8 cellular contexts compared by ENCODE assay signal in the genomic region with DNA sequence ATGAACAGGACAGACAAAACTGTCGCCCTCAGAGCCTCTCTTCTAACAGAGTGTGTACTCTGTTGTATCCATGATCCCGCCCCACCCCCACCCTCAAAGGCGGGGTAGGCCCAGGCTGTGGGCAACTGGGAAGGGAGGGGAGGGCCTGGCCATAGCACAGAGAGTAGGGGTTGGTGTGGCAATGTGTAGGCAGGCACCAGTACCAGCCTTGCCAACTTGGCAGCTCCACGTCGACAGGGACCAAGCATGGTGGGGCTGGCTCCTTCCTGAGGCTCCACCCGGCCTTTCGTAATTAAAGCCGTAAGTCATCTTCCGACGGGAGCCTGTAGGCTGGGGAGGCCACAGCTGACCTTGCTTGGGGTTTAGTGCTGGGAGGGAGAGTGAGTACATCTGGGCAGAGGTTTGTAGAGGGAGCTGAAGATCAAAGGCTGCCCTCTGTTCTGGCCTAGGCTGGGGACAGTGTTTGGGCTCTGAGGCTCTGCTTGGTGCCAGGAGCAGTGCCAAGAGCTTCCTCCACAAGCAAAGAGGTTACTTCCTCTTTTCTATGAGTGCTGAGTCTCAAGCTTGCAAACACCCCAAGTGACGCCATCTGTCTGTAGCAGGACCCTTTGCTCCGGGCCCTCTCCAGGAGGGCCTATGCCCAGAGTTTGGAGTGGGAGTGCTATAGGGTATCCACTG.
DNase-seq lines count a peak whose midpoint lies in the region; ATAC-seq lines count a peak whose summit lies in the region.

No MANE protein-coding gene starts in this region.

- no peaks in the 10 kb centered on the region for H3K4me1 Mint-ChIP-seq in effector memory CD8-positive, alpha-beta T cell (ENCODE audit: low read depth in 2 of 2)
- H3K4me1 Mint-ChIP-seq in naive thymus-derived CD4-positive, alpha-beta T cell: peaks cover 0 to 2% (median 0%) of the 10 kb centered on the region in 7 donors

- H3K36me3 ChIP-seq in naive thymus-derived CD4-positive, alpha-beta T cell (ENCODE audit: control insufficient read depth in 2 of 3, insufficient read depth in 3 of 3, low read length in 3 of 3): no peaks in the 10 kb centered on the region

- no peak overlapping the region for H3K27ac ChIP-seq in naive thymus-derived CD4-positive, alpha-beta T cell (ENCODE audit: low read depth, low read length)

- H3K9me3 Mint-ChIP-seq in effector memory CD8-positive, alpha-beta T cell: no peaks in the 10 kb centered on the region
- no peaks in the 10 kb centered on the region for H3K9me3 Mint-ChIP-seq in naive thymus-derived CD4-positive, alpha-beta T cell

- no peaks in the 10 kb centered on the region for H3K9me3 ChIP-seq in naive thymus-derived CD4-positive, alpha-beta T cell (ENCODE audit: control insufficient read depth in 2 of 3, low read length in 3 of 3)

- CTCF ChIA-PET in naive thymus-derived CD4-positive, alpha-beta T cell (lab: Charles Lee): interaction anchor here (0.6 kb wide), 1 partner anchor 12 kb away, joined by 3 read pairs; no protein-coding TSS in a partner anchor

- H3K4me1 ChIP-seq in naive thymus-derived CD4-positive, alpha-beta T cell (ENCODE audit: control insufficient read depth in 2 of 2, insufficient read depth in 2 of 2, low read length in 2 of 2): no peaks in the 10 kb centered on the region

- H3K36me3 Mint-ChIP-seq in effector memory CD8-positive, alpha-beta T cell (ENCODE audit: insufficient read depth): no peaks in the 10 kb centered on the region
- H3K36me3 Mint-ChIP-seq in naive thymus-derived CD4-positive, alpha-beta T cell: no peaks in the 10 kb centered on the region

- no peak overlapping the region for H3K4me3 Mint-ChIP-seq in effector memory CD8-positive, alpha-beta T cell
- no peak overlapping the region for H3K4me3 Mint-ChIP-seq in naive thymus-derived CD4-positive, alpha-beta T cell

- peak; percentile 77 for DNase-seq in Ammon's horn (ENCODE audit: low spot score)
- DNase-seq in NCI-H69 (lab: John Stamatoyannopoulos, UW): peak; percentile 39
- DNase-seq in effector memory CD8-positive, alpha-beta T cell: no peak
- DNase-seq in naive thymus-derived CD4-positive, alpha-beta T cell: no peak

- intact Hi-C loops in naive thymus-derived CD4-positive, alpha-beta T cell (cut with micrococcal nuclease): no loop called here

- ATAC-seq in effector memory CD8-positive, alpha-beta T cell (replicated peaks): peak; percentile 42
- ATAC-seq in naive thymus-derived CD4-positive, alpha-beta T cell: peak; percentile 85
- no peak for ATAC-seq in HG03108 (IDR thresholded peaks at IDR 0.05; ENCODE audit: unreplicated experiment)
- ATAC-seq in GM19328 (IDR thresholded peaks at IDR 0.05; ENCODE audit: unreplicated experiment): no peak
- no peak for ATAC-seq in HG02759 (IDR thresholded peaks at IDR 0.05; ENCODE audit: unreplicated experiment)
- no peak for ATAC-seq in GM18520 (IDR thresholded peaks at IDR 0.05; ENCODE audit: unreplicated experiment)

- POLR2A ChIA-PET in naive thymus-derived CD4-positive, alpha-beta T cell (lab: Charles Lee): interaction anchor here (0.9 kb wide), 1 partner anchor 172 kb away, joined by 3 read pairs; no protein-coding TSS in a partner anchor

- no peaks in the 10 kb centered on the region for H3K27me3 ChIP-seq in naive thymus-derived CD4-positive, alpha-beta T cell (ENCODE audit: control insufficient read depth in 2 of 2, insufficient read depth in 2 of 2, low read length in 2 of 2)

- H3K4me3 ChIP-seq in naive thymus-derived CD4-positive, alpha-beta T cell (ENCODE audit: low read length): no peak overlapping the region

- no peak overlapping the region for H3K27ac Mint-ChIP-seq in effector memory CD8-positive, alpha-beta T cell
- no peak overlapping the region for H3K27ac Mint-ChIP-seq in naive thymus-derived CD4-positive, alpha-beta T cell

- no peaks in the 10 kb centered on the region for H3K27me3 Mint-ChIP-seq in effector memory CD8-positive, alpha-beta T cell
- no peaks in the 10 kb centered on the region for H3K27me3 Mint-ChIP-seq in naive thymus-derived CD4-positive, alpha-beta T cell

Comparison
In these comparisons a context has a peak if more than half of its experiments do, and no peak if none do; other contexts are left out.
1. DNase-seq: peak in Ammon's horn (single experiment) and NCI-H69 (single experiment); none in effector memory CD8-positive, alpha-beta T cell (0 of 3) and naive thymus-derived CD4-positive, alpha-beta T cell (0 of 9).
2. ATAC-seq: peak in effector memory CD8-positive, alpha-beta T cell (single experiment) and naive thymus-derived CD4-positive, alpha-beta T cell (single experiment); none in HG03108 (single experiment), GM19328 (single experiment), HG02759 (single experiment) and GM18520 (single experiment).